Comparison of ENCODE assay signal across 26 cellular contexts in the genomic region with DNA sequence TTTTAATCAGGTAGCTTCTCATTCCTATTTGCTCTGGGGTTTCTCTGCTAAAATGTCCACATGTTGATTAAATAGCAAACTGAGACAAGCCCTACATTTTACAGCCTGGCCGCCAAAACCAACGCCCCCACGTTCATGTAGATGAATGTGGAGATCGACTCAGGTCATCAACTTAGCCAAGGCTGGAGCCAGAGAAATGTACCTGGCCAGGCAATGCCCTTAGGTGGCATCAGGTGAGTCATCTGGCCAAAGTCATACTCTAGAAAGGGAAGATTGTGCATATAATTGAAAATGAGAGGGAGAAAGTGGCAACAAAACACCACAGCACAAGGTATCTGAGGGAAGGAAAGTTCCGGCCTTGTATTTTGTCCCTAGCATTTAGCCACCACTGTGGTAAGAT. TPM values are rescaled to one million over a fixed set of nuclear protein-coding genes. Genes with fewer than 3 reads are reported as not detected.
A peak's percentile ranks its signal among the peaks of the same experiment; 100 is the strongest.
DNase-seq lines count a peak whose midpoint lies in the region; ATAC-seq and TF ChIP-seq lines count a peak whose summit lies in the region.
"Had no signal": no experiment of that assay in that cellular context is flagged by ENCODE, and none has a peak within 500 bp of the region (broad histone marks: within the 10 kb centered on the region; RNA-seq: fewer than 3 reads in every experiment).

No MANE protein-coding gene starts in this region.

- H3K4me1 ChIP-seq in HEK293 (ENCODE audit: control insufficient read depth, insufficient read depth, low read length) (no peaks in the 10 kb centered on the region), Panc1 (ENCODE audit: control insufficient read depth, insufficient read depth, low read length) (peaks cover 40% of the 10 kb centered on the region)
- H3K4me1 ChIP-seq: HAP-1 had no signal

- in situ Hi-C loops in Panc1 (cut with HindIII; ENCODE audit: low pct_unique_long_range_greater_than_20kb, low sequenced_read_pairs) = no loop called here

- no peaks in the 10 kb centered on the region for H3K27me3 ChIP-seq in Panc1 (ENCODE audit: control insufficient read depth, insufficient read depth, low read length)

- H3K36me3 ChIP-seq in HEK293 (ENCODE audit: control insufficient read depth in 2 of 2, insufficient read depth in 1 of 2, low read length in 2 of 2) (no peaks in the 10 kb centered on the region), Panc1 (ENCODE audit: control insufficient read depth, insufficient read depth, low read length) (no peaks in the 10 kb centered on the region; the same call in 1 of the 2 replicates)
- H3K36me3 ChIP-seq: HAP-1 had no signal

- POLR2A ChIA-PET in HEK293 (lab: Yijun Ruan, JAX) = no interaction called here
- POLR2A ChIA-PET in Panc1 (lab: Charles Lee) = no interaction called here

- intact Hi-C loops in Panc1 (cut with micrococcal nuclease; ENCODE audit: unreplicated experiment) = no loop called here

- CTCF ChIA-PET in HEK293 (lab: Yijun Ruan, JAX) (interaction anchor here (0.7 kb wide), 1 partner anchor 34 kb away, joined by 3 read pairs; no protein-coding TSS in a partner anchor), Panc1 (lab: Charles Lee) (no interaction called here)

- no peak overlapping the region for H3K27ac ChIP-seq in HEK293 (ENCODE audit: extremely low read depth, low read depth, low read length)
- H3K27ac ChIP-seq in Panc1 (ENCODE audit: low read length) = peak overlapping the region; percentile 61
- H3K27ac ChIP-seq: GM23248, SK-N-MC had no signal

- DNase-seq in Panc1 (ENCODE audit: low read depth, low spot score) (no peak), epithelial cell of esophagus (ENCODE audit: low read depth) (peak; percentile 30), renal cortical epithelial cell (ENCODE audit: low read depth) (peak; percentile 76), omental fat pad (ENCODE audit: low spot score) (no peak), HUDEP-2 (lab: John Stamatoyannopoulos, UW; ENCODE audit: unreplicated experiment in 76 of 76) (no peak)
- DNase-seq in effector CD4-positive, alpha-beta T cell = no peak
- DNase-seq: CD4-positive, CD25-positive, alpha-beta regulatory T cell; COR-L47; DMS 273 treated with DMSO at 0.1 percent for 48 hours; DND-41; KG1; MV-4-11; NCI-H1105 treated with DMSO at 0.1 percent for 48 hours; NCI-H1694; NCI-H2081 treated with DMSO at 0.1 percent for 48 hours; NCI-H2171 treated with DMSO at 0.1 percent for 48 hours; NCI-H446; NCI-H526; SHP77 treated with DMSO at 0.1 percent for 48 hours; SW 1271 had no signal

- no peak for ATAC-seq in Panc1
- ATAC-seq in omental fat pad (ENCODE audit: low FRiP score) = no peak
- no peak for ATAC-seq in HG03469 (IDR thresholded peaks at IDR 0.05; ENCODE audit: unreplicated experiment)

- TF ChIP-seq CTCF in HEK293 (tag by site-specific recombination; IDR thresholded peaks at IDR 0.05) (no peak), Panc1 (IDR thresholded peaks at IDR 0.05) (no peak), epithelial cell of esophagus (IDR thresholded peaks at IDR 0.05; ENCODE audit: insufficient read depth, low read depth, low read length, missing control alignments) (no peak), omental fat pad (IDR thresholded peaks at IDR 0.05) (no peak)

- no peaks in the 10 kb centered on the region for H3K9me3 ChIP-seq in HEK293 (ENCODE audit: control insufficient read depth, insufficient read depth, low read depth, low read length)
- H3K9me3 ChIP-seq in Panc1 (ENCODE audit: control insufficient read depth, insufficient read depth, low read depth, low read length) = no peaks in the 10 kb centered on the region
- H3K9me3 ChIP-seq: HAP-1 had no signal

- H3K4me3 ChIP-seq in HEK293 (ENCODE audit: low read depth, low read length) (no peak overlapping the region), Panc1 (ENCODE audit: low read depth in 2 of 2, low read length in 2 of 2) (no peak overlapping the region), epithelial cell of esophagus (ENCODE audit: low read length) (no peak overlapping the region)
- H3K4me3 ChIP-seq: GM23248, HAP-1, SK-N-MC had no signal

- no TSS peak for BruUV-seq in Panc1 (replicated peaks; lab: Mats Ljungman, UMichigan)

TF ChIP-seq in HEK293, 187 proteins besides CTCF, POLR2A, EP300 and RAD21:
- TF ChIP-seq, protein P1, sequence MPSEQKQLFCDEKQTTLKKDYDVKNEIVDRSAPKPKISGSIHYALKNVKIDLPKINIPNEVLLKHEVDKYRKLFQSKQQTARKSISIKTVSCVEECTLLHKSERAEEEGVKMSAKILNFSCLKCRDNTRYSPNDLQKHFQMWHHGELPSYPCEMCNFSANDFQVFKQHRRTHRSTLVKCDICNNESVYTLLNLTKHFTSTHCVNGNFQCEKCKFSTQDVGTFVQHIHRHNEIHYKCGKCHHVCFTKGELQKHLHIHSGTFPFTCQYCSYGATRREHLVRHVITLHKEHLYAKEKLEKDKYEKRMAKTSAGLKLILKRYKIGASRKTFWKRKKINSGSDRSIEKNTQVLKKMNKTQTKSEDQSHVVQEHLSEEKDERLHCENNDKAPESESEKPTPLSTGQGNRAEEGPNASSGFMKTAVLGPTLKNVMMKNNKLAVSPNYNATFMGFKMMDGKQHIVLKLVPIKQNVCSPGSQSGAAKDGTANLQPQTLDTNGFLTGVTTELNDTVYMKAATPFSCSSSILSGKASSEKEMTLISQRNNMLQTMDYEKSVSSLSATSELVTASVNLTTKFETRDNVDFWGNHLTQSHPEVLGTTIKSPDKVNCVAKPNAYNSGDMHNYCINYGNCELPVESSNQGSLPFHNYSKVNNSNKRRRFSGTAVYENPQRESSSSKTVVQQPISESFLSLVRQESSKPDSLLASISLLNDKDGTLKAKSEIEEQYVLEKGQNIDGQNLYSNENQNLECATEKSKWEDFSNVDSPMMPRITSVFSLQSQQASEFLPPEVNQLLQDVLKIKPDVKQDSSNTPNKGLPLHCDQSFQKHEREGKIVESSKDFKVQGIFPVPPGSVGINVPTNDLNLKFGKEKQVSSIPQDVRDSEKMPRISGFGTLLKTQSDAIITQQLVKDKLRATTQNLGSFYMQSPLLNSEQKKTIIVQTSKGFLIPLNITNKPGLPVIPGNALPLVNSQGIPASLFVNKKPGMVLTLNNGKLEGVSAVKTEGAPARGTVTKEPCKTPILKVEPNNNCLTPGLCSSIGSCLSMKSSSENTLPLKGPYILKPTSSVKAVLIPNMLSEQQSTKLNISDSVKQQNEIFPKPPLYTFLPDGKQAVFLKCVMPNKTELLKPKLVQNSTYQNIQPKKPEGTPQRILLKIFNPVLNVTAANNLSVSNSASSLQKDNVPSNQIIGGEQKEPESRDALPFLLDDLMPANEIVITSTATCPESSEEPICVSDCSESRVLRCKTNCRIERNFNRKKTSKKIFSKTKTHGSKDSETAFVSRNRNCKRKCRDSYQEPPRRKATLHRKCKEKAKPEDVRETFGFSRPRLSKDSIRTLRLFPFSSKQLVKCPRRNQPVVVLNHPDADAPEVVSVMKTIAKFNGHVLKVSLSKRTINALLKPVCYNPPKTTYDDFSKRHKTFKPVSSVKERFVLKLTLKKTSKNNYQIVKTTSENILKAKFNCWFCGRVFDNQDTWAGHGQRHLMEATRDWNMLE (tag by site-specific recombination; conservative IDR thresholded peaks at IDR 0.05; ENCODE audit: low read depth) = no peak
- no peak for TF ChIP-seq EGR2 (tag by site-specific recombination; IDR thresholded peaks at IDR 0.05; ENCODE audit: low read depth)
- TF ChIP-seq ZNF624 (tag by site-specific recombination; IDR thresholded peaks at IDR 0.05) = no peak
- peak; percentile 53; the same call in 1 of the 2 replicates for TF ChIP-seq PRDM1 (tag by site-specific recombination; IDR thresholded peaks at IDR 0.05)
- TF ChIP-seq HOXC10 (CRISPR knock-in tag; IDR thresholded peaks at IDR 0.05) = no peak
- TF ChIP-seq, protein P2, sequence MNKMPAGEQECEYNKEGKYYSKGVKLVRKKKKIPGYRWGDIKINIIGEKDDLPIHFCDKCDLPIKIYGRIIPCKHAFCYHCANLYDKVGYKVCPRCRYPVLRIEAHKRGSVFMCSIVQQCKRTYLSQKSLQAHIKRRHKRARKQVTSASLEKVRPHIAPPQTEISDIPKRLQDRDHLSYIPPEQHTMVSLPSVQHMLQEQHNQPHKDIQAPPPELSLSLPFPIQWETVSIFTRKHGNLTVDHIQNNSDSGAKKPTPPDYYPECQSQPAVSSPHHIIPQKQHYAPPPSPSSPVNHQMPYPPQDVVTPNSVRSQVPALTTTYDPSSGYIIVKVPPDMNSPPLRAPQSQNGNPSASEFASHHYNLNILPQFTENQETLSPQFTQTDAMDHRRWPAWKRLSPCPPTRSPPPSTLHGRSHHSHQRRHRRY (tag by site-specific recombination; IDR thresholded peaks at IDR 0.05) = no peak

RNA-seq across cellular contexts. Expression of gene CCDC89, which starts 37.1 kb away (rescaled TPM):
- total RNA-seq in Panc1 (2021; ENCODE audit: unreplicated experiment) = 1.7 TPM
- polyA plus RNA-seq in Panc1 (2012; ENCODE audit: insufficient read length) = 0.68 TPM
- total RNA-seq in renal cortical epithelial cell = 1.4 and 5.8 TPM in 2 replicates
- total RNA-seq in omental fat pad = 1 to 10 TPM in 3 of 4 donors, under 1 TPM in 1; 0.60 to 1.7 (median 1.4) TPM
- total RNA-seq: CD4-positive, CD25-positive, alpha-beta regulatory T cell; RPMI7951 had no signal
- polyA plus RNA-seq: CD4-positive, CD25-positive, alpha-beta regulatory T cell had no signal

RNA-seq across cellular contexts. Expression of gene CREBZF, which starts 58.2 kb away (rescaled TPM):
- total RNA-seq in Panc1 (2021; ENCODE audit: unreplicated experiment) (75.8 TPM), renal cortical epithelial cell (21.2 and 36.7 TPM in 2 replicates), omental fat pad (10 to 100 TPM; 39.0 to 81.0 (median 48.0) TPM)
- 60.1 TPM for polyA plus RNA-seq in Panc1 (2012; ENCODE audit: insufficient read length)

Comparison
In these comparisons a context has a peak if more than half of its experiments do, and no peak if none do; other contexts are left out.
1. DNase-seq: peak in epithelial cell of esophagus (single experiment) and renal cortical epithelial cell (single experiment); none in Panc1 (single experiment), omental fat pad (single experiment), effector CD4-positive, alpha-beta T cell (single experiment) and HUDEP-2 (0 of 76).